Comparison of ENCODE assay signal across 1 cellular context in the genomic region with DNA sequence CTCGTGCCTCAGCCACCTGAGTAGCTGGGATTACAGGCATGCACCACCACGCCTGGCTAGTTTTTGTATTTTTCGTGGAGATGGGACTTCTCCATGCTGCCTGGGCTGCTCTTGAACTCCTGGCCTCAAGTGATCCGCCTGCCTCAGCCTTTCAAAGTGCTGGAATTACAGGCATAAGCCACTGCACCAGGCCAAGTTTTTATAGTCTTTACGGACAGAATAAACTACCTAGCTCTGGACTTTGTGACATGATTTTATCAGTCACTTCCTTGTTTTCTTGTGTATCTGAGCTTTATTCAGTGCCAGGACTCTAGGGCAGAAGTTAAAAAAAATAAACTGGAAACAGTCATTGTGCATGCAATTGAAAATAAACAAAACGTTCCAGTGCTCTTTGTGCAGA.
A peak's percentile ranks its signal among the peaks of the same experiment; 100 is the strongest.
TF ChIP-seq lines count a peak whose summit lies in the region.

No MANE protein-coding gene starts in this region.

TF ChIP-seq in HepG2, 621 proteins besides CTCF, POLR2A, EP300 and RAD21 (continued from another document and continues in another):
- TF ChIP-seq, protein P1, sequence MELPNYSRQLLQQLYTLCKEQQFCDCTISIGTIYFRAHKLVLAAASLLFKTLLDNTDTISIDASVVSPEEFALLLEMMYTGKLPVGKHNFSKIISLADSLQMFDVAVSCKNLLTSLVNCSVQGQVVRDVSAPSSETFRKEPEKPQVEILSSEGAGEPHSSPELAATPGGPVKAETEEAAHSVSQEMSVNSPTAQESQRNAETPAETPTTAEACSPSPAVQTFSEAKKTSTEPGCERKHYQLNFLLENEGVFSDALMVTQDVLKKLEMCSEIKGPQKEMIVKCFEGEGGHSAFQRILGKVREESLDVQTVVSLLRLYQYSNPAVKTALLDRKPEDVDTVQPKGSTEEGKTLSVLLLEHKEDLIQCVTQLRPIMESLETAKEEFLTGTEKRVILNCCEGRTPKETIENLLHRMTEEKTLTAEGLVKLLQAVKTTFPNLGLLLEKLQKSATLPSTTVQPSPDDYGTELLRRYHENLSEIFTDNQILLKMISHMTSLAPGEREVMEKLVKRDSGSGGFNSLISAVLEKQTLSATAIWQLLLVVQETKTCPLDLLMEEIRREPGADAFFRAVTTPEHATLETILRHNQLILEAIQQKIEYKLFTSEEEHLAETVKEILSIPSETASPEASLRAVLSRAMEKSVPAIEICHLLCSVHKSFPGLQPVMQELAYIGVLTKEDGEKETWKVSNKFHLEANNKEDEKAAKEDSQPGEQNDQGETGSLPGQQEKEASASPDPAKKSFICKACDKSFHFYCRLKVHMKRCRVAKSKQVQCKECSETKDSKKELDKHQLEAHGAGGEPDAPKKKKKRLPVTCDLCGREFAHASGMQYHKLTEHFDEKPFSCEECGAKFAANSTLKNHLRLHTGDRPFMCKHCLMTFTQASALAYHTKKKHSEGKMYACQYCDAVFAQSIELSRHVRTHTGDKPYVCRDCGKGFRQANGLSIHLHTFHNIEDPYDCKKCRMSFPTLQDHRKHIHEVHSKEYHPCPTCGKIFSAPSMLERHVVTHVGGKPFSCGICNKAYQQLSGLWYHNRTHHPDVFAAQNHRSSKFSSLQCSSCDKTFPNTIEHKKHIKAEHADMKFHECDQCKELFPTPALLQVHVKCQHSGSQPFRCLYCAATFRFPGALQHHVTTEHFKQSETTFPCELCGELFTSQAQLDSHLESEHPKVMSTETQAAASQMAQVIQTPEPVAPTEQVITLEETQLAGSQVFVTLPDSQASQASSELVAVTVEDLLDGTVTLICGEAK (IDR thresholded peaks at IDR 0.05), result no peak
- TF ChIP-seq, protein P1 (CRISPR knock-in tag; IDR thresholded peaks at IDR 0.05), result peak; percentile 78
- TF ChIP-seq, protein P2, sequence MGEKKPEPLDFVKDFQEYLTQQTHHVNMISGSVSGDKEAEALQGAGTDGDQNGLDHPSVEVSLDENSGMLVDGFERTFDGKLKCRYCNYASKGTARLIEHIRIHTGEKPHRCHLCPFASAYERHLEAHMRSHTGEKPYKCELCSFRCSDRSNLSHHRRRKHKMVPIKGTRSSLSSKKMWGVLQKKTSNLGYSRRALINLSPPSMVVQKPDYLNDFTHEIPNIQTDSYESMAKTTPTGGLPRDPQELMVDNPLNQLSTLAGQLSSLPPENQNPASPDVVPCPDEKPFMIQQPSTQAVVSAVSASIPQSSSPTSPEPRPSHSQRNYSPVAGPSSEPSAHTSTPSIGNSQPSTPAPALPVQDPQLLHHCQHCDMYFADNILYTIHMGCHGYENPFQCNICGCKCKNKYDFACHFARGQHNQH (CRISPR knock-in tag; IDR thresholded peaks at IDR 0.05), result peak; percentile 40; the same call in 1 of the 2 replicates
- TF ChIP-seq PAXIP1 (CRISPR knock-in tag; conservative IDR thresholded peaks at IDR 0.05), result peak; percentile 67
- TF ChIP-seq, protein P3, sequence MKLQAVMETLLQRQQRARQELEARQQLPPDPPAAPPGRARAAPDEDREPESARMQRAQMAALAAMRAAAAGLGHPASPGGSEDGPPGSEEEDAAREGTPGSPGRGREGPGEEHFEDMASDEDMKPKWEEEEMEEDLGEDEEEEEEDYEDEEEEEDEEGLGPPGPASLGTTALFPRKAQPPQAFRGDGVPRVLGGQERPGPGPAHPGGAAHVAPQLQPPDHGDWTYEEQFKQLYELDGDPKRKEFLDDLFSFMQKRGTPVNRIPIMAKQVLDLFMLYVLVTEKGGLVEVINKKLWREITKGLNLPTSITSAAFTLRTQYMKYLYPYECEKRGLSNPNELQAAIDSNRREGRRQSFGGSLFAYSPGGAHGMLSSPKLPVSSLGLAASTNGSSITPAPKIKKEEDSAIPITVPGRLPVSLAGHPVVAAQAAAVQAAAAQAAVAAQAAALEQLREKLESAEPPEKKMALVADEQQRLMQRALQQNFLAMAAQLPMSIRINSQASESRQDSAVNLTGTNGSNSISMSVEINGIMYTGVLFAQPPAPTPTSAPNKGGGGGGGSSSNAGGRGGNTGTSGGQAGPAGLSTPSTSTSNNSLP (IDR thresholded peaks at IDR 0.05; ENCODE audit: low read depth, low read length), result peak; percentile 82; the same call in 1 of the 2 replicates
- 0 out of 2 replicates have a peak, but pooled peaks have one; percentile 52 for TF ChIP-seq HOMEZ (CRISPR knock-in tag; IDR thresholded peaks at IDR 0.05; ENCODE audit: low read depth)
- TF ChIP-seq ZNF7 (CRISPR knock-in tag; IDR thresholded peaks at IDR 0.05), result peak; percentile 58; the same call in 1 of the 2 replicates
- TF ChIP-seq ELF3 (CRISPR knock-in tag; IDR thresholded peaks at IDR 0.05), result peak; percentile 100
- TF ChIP-seq, protein P4, sequence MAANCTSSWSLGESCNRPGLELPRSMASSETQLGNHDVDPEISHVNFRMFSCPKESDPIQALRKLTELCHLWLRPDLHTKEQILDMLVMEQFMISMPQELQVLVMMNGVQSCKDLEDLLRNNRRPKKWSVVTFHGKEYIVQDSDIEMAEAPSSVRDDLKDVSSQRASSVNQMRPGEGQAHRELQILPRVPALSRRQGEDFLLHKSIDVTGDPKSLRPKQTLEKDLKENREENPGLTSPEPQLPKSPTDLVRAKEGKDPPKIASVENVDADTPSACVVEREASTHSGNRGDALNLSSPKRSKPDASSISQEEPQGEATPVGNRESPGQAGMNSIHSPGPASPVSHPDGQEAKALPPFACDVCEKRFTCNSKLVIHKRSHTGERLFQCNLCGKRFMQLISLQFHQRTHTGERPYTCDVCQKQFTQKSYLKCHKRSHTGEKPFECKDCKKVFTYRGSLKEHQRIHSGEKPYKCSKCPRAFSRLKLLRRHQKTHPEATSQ (CRISPR knock-in tag; IDR thresholded peaks at IDR 0.05; ENCODE audit: borderline replicate concordance), result no peak
- no peak for TF ChIP-seq YEATS2 (CRISPR knock-in tag; IDR thresholded peaks at IDR 0.05; ENCODE audit: borderline replicate concordance)
- TF ChIP-seq ZBTB1 (CRISPR knock-in tag; IDR thresholded peaks at IDR 0.05; ENCODE audit: borderline replicate concordance), result no peak
- no peak for TF ChIP-seq GABPA (IDR thresholded peaks at IDR 0.05; ENCODE audit: low read depth, low read length)
- TF ChIP-seq GABPA (CRISPR knock-in tag; IDR thresholded peaks at IDR 0.05; ENCODE audit: low read depth), result 0 out of 2 replicates have a peak, but pooled peaks have one; percentile 32
- peak; percentile 71 for TF ChIP-seq ELF1 (CRISPR knock-in tag; IDR thresholded peaks at IDR 0.05)
- TF ChIP-seq, protein P5, sequence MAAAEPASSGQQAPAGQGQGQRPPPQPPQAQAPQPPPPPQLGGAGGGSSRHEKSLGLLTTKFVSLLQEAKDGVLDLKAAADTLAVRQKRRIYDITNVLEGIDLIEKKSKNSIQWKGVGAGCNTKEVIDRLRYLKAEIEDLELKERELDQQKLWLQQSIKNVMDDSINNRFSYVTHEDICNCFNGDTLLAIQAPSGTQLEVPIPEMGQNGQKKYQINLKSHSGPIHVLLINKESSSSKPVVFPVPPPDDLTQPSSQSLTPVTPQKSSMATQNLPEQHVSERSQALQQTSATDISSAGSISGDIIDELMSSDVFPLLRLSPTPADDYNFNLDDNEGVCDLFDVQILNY (CRISPR knock-in tag; conservative IDR thresholded peaks at IDR 0.05), result no peak
- peak; percentile 82; the same call in 1 of the 2 replicates for TF ChIP-seq AHDC1 (CRISPR knock-in tag; IDR thresholded peaks at IDR 0.05; ENCODE audit: borderline replicate concordance)
- 0 out of 2 replicates have a peak, but pooled peaks have one; percentile 47 for TF ChIP-seq ZNF292 (CRISPR knock-in tag; IDR thresholded peaks at IDR 0.05; ENCODE audit: borderline replicate concordance, low read depth)
- 0 out of 2 replicates have a peak, but pooled peaks have one; percentile 40 for TF ChIP-seq ZFY (CRISPR knock-in tag; IDR thresholded peaks at IDR 0.05)
